ENCODE assay signal across 1 cellular context in genomic region chr1:17561561-17561985, GRCh38.
TF ChIP-seq lines count a peak whose summit lies in the region.

No MANE protein-coding gene starts in this region.

TF ChIP-seq in H1, 55 proteins besides CTCF, POLR2A, EP300 and RAD21:
- TF ChIP-seq CBX5 (IDR thresholded peaks at IDR 0.05; ENCODE audit: low read depth, low read length) (no peak), EZH2 (IDR thresholded peaks at IDR 0.05; ENCODE audit: low read depth, low read length, severe bottlenecking) (no peak), GTF2F1 (IDR thresholded peaks at IDR 0.05; ENCODE audit: borderline replicate concordance, low read depth, low read length) (no peak), SAP30 (IDR thresholded peaks at IDR 0.05; ENCODE audit: insufficient read depth, insufficient replicate concordance, low read length) (no peak), RBBP5 (IDR thresholded peaks at IDR 0.05; ENCODE audit: borderline replicate concordance, low read depth, low read length) (no peak), BACH1 (IDR thresholded peaks at IDR 0.05; ENCODE audit: low read length) (no peak), SIX5 (IDR thresholded peaks at IDR 0.05; ENCODE audit: low read depth, low read length) (no peak), FOSL1 (IDR thresholded peaks at IDR 0.05; ENCODE audit: insufficient read depth, low read depth, low read length) (no peak), BRCA1 (IDR thresholded peaks at IDR 0.05; ENCODE audit: low read depth, low read length) (no peak), KDM4A (IDR thresholded peaks at IDR 0.05; ENCODE audit: low read depth, low read length, severe bottlenecking) (no peak), SP2 (IDR thresholded peaks at IDR 0.05; ENCODE audit: low read length) (no peak), SP1 (IDR thresholded peaks at IDR 0.05; ENCODE audit: low read depth, low read length) (no peak), CREB1 (IDR thresholded peaks at IDR 0.05) (no peak), CHD1 (IDR thresholded peaks at IDR 0.05; ENCODE audit: low read depth, low read length) (no peak), POLR2AphosphoS5 (IDR thresholded peaks at IDR 0.05; ENCODE audit: low read depth, low read length) (no peak), SIRT6 (IDR thresholded peaks at IDR 0.05; ENCODE audit: low read length) (no peak)
- TF ChIP-seq, protein P1, sequence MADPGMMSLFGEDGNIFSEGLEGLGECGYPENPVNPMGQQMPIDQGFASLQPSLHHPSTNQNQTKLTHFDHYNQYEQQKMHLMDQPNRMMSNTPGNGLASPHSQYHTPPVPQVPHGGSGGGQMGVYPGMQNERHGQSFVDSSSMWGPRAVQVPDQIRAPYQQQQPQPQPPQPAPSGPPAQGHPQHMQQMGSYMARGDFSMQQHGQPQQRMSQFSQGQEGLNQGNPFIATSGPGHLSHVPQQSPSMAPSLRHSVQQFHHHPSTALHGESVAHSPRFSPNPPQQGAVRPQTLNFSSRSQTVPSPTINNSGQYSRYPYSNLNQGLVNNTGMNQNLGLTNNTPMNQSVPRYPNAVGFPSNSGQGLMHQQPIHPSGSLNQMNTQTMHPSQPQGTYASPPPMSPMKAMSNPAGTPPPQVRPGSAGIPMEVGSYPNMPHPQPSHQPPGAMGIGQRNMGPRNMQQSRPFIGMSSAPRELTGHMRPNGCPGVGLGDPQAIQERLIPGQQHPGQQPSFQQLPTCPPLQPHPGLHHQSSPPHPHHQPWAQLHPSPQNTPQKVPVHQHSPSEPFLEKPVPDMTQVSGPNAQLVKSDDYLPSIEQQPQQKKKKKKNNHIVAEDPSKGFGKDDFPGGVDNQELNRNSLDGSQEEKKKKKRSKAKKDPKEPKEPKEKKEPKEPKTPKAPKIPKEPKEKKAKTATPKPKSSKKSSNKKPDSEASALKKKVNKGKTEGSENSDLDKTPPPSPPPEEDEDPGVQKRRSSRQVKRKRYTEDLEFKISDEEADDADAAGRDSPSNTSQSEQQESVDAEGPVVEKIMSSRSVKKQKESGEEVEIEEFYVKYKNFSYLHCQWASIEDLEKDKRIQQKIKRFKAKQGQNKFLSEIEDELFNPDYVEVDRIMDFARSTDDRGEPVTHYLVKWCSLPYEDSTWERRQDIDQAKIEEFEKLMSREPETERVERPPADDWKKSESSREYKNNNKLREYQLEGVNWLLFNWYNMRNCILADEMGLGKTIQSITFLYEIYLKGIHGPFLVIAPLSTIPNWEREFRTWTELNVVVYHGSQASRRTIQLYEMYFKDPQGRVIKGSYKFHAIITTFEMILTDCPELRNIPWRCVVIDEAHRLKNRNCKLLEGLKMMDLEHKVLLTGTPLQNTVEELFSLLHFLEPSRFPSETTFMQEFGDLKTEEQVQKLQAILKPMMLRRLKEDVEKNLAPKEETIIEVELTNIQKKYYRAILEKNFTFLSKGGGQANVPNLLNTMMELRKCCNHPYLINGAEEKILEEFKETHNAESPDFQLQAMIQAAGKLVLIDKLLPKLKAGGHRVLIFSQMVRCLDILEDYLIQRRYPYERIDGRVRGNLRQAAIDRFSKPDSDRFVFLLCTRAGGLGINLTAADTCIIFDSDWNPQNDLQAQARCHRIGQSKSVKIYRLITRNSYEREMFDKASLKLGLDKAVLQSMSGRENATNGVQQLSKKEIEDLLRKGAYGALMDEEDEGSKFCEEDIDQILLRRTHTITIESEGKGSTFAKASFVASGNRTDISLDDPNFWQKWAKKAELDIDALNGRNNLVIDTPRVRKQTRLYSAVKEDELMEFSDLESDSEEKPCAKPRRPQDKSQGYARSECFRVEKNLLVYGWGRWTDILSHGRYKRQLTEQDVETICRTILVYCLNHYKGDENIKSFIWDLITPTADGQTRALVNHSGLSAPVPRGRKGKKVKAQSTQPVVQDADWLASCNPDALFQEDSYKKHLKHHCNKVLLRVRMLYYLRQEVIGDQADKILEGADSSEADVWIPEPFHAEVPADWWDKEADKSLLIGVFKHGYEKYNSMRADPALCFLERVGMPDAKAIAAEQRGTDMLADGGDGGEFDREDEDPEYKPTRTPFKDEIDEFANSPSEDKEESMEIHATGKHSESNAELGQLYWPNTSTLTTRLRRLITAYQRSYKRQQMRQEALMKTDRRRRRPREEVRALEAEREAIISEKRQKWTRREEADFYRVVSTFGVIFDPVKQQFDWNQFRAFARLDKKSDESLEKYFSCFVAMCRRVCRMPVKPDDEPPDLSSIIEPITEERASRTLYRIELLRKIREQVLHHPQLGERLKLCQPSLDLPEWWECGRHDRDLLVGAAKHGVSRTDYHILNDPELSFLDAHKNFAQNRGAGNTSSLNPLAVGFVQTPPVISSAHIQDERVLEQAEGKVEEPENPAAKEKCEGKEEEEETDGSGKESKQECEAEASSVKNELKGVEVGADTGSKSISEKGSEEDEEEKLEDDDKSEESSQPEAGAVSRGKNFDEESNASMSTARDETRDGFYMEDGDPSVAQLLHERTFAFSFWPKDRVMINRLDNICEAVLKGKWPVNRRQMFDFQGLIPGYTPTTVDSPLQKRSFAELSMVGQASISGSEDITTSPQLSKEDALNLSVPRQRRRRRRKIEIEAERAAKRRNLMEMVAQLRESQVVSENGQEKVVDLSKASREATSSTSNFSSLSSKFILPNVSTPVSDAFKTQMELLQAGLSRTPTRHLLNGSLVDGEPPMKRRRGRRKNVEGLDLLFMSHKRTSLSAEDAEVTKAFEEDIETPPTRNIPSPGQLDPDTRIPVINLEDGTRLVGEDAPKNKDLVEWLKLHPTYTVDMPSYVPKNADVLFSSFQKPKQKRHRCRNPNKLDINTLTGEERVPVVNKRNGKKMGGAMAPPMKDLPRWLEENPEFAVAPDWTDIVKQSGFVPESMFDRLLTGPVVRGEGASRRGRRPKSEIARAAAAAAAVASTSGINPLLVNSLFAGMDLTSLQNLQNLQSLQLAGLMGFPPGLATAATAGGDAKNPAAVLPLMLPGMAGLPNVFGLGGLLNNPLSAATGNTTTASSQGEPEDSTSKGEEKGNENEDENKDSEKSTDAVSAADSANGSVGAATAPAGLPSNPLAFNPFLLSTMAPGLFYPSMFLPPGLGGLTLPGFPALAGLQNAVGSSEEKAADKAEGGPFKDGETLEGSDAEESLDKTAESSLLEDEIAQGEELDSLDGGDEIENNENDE (IDR thresholded peaks at IDR 0.05; ENCODE audit: insufficient replicate concordance, low read length): no peak
- TF ChIP-seq, protein P2, sequence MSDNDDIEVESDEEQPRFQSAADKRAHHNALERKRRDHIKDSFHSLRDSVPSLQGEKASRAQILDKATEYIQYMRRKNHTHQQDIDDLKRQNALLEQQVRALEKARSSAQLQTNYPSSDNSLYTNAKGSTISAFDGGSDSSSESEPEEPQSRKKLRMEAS (IDR thresholded peaks at IDR 0.05): no peak
